In genomic region chr21:18384771-18385170, GRCh38 we compare ENCODE assay signal across 9 cellular contexts. TPM values are rescaled to one million over a fixed set of nuclear protein-coding genes. Genes with fewer than 3 reads are reported as not detected.
A peak's percentile ranks its signal among the peaks of the same experiment; 100 is the strongest.
DNase-seq lines count a peak whose midpoint lies in the region; ATAC-seq and TF ChIP-seq lines count a peak whose summit lies in the region.
"Had no signal": no experiment of that assay in that cellular context is flagged by ENCODE, and none has a peak within 500 bp of the region (broad histone marks: within the 10 kb centered on the region; RNA-seq: fewer than 3 reads in every experiment).

No MANE protein-coding gene starts in this region.

- DNase-seq in A172 (ENCODE audit: low spot score), result peak; percentile 21
- peak; percentile 4 for DNase-seq in fibroblast of pulmonary artery (ENCODE audit: low read depth)
- no peak for DNase-seq in mesenteric fat pad (ENCODE audit: low spot score)
- no peak for DNase-seq in stimulated activated CD4-positive, alpha-beta T cell treated with anti-CD3 and anti-CD28 coated beads, Interleukin-4, amount 100 ng/mL, for 24 hours

- H2AFZ ChIP-seq in OCI-LY1 (ENCODE audit: low read length), result no peak overlapping the region

- no peaks in the 10 kb centered on the region for H3F3A ChIP-seq in OCI-LY1 (ENCODE audit: insufficient read depth, low read length)

- H3K4me1 ChIP-seq in OCI-LY1 (ENCODE audit: insufficient read depth, low read length, severe bottlenecking), result peaks cover 14% of the 10 kb centered on the region

- H3K9me3 ChIP-seq in OCI-LY1 (ENCODE audit: low read length), result no peaks in the 10 kb centered on the region

- no peak overlapping the region for H3K4me3 ChIP-seq in OCI-LY1 (ENCODE audit: low read depth, low read length, poor library complexity, severe bottlenecking)
- no peak overlapping the region for H3K4me3 ChIP-seq in fibroblast of pulmonary artery (replicated peaks; ENCODE audit: low read depth, low read length)

- TF ChIP-seq CTCF in OCI-LY1 (IDR thresholded peaks at IDR 0.05; ENCODE audit: low read length), result peak; percentile 62
- peak; percentile 30 for TF ChIP-seq CTCF in fibroblast of pulmonary artery (IDR thresholded peaks at IDR 0.05; ENCODE audit: low read length, missing control alignments)

- H3K79me2 ChIP-seq in OCI-LY1 (ENCODE audit: insufficient read depth, low read length), result no peaks in the 10 kb centered on the region

- H3K9me2 ChIP-seq in OCI-LY1 (ENCODE audit: low read depth, low read length), result no peaks in the 10 kb centered on the region

- ATAC-seq in HG03354 (IDR thresholded peaks at IDR 0.05; ENCODE audit: poor library complexity, severe bottlenecking, unreplicated experiment) (peak; percentile 55), GM18519 (IDR thresholded peaks at IDR 0.05; ENCODE audit: low FRiP score, unreplicated experiment) (no peak), HG03159 (IDR thresholded peaks at IDR 0.05; ENCODE audit: unreplicated experiment) (no peak)

- no peaks in the 10 kb centered on the region for H3K36me3 ChIP-seq in OCI-LY1 (ENCODE audit: insufficient read depth, low read length)

- no peaks in the 10 kb centered on the region for H3K27me3 ChIP-seq in OCI-LY1 (ENCODE audit: insufficient read depth, low read length)

- no peaks in the 10 kb centered on the region for H4K20me1 ChIP-seq in OCI-LY1 (ENCODE audit: insufficient read depth, low read length)

- H3K9ac ChIP-seq in OCI-LY1 (ENCODE audit: low read length), result no peak overlapping the region

- no peak overlapping the region for H3K27ac ChIP-seq in OCI-LY1 (ENCODE audit: low read depth, low read length, poor library complexity, severe bottlenecking)

- no peak overlapping the region for H3K4me2 ChIP-seq in OCI-LY1 (ENCODE audit: low read length)

RNA-seq across cellular contexts. Expression of gene TMPRSS15, which starts 18.8 kb away (rescaled TPM):
- 0.02 and 0.12 TPM in 2 replicates for total RNA-seq in A172 (2014; rRNA removed; shearing (Covaris generic))
- total RNA-seq in mesenteric fat pad, result 0.45 TPM
- total RNA-seq: lung microvascular endothelial cell had no signal

Comparison
In these comparisons a context has a peak if more than half of its experiments do, and no peak if none do; other contexts are left out.
1. DNase-seq: peak in A172 (single experiment) and fibroblast of pulmonary artery (single experiment); none in mesenteric fat pad (single experiment) and stimulated activated CD4-positive, alpha-beta T cell treated with anti-CD3 and anti-CD28 coated beads, Interleukin-4, amount 100 ng/mL, for 24 hours (single experiment).